Comparison of ENCODE assay signal across 23 cellular contexts in genomic region chr2:3326871-3327270, GRCh38.
"Had no signal": no experiment of that assay in that cellular context is flagged by ENCODE, and none has a peak within 500 bp of the region (broad histone marks: within the 10 kb centered on the region; RNA-seq: fewer than 3 reads in every experiment).

No MANE protein-coding gene starts in this region.

- H3K4me3 Mint-ChIP-seq: central memory CD8-positive, alpha-beta T cell; naive thymus-derived CD8-positive, alpha-beta T cell; stimulated activated naive CD8-positive, alpha-beta T cell treated with anti-CD3 and anti-CD28 coated beads, Interleukin-15, Interleukin-2, amounts not matched to agents 100 ng/mL and 50 ng/mL, for 24 hours; T-helper 1 cell treated with Interleukin-12 subunit alpha and Interleukin-12 subunit beta and Interleukin-4 antibody, amounts not matched to agents 30 μg/mL and 1 μg/mL, for 36 hours; type B pancreatic cell had no signal

- H3K27ac Mint-ChIP-seq: stimulated activated naive CD8-positive, alpha-beta T cell treated with anti-CD3 and anti-CD28 coated beads, Interleukin-15, Interleukin-2, amounts not matched to agents 100 ng/mL and 50 ng/mL, for 24 hours; T-helper 1 cell treated with Interleukin-12 subunit alpha and Interleukin-12 subunit beta and Interleukin-4 antibody, amounts not matched to agents 30 μg/mL and 1 μg/mL, for 36 hours had no signal

- DNase-seq: activated CD4-positive, CD25-positive, alpha-beta regulatory T cell treated with anti-CD3 and anti-CD28 coated beads, Interleukin-2, amount 50 U/mL, for 72 hours; activated CD8-positive, alpha-beta memory T cell treated with anti-CD3 and anti-CD28 coated beads for 24 hours; activated gamma-delta T cell treated with Interleukin-2 at 50 U/mL for 16 hours; activated naive CD4-positive, alpha-beta T cell treated with anti-CD3 and anti-CD28 coated beads, Interleukin-2, amount 50 U/mL, for 16 hours; amygdala; dermis blood vessel endothelial cell; effector CD4-positive, alpha-beta T cell; foreskin keratinocyte; heart left ventricle; hypothalamus; mesenchymal stem cell; naive thymus-derived CD8-positive, alpha-beta T cell; ovary; psoas muscle; SK-N-SH; stimulated activated CD4-positive, alpha-beta T cell treated with anti-CD3 and anti-CD28 coated beads, Interleukin-4, amount 100 ng/mL, for 1 hour; SW 1271; T1000; WERI-Rb-1 had no signal

- H3K9me3 Mint-ChIP-seq: central memory CD8-positive, alpha-beta T cell; stimulated activated naive CD8-positive, alpha-beta T cell treated with anti-CD3 and anti-CD28 coated beads, Interleukin-15, Interleukin-2, amounts not matched to agents 100 ng/mL and 50 ng/mL, for 24 hours had no signal

- H3K27me3 Mint-ChIP-seq: central memory CD8-positive, alpha-beta T cell; naive thymus-derived CD8-positive, alpha-beta T cell; stimulated activated naive CD8-positive, alpha-beta T cell treated with anti-CD3 and anti-CD28 coated beads, Interleukin-15, Interleukin-2, amounts not matched to agents 100 ng/mL and 50 ng/mL, for 24 hours; type B pancreatic cell had no signal

- ATAC-seq: foreskin keratinocyte; heart left ventricle; naive thymus-derived CD8-positive, alpha-beta T cell had no signal
